ENCODE assay signal across 1 cellular context in genomic region chr21:42892582-42892930, GRCh38.
TF ChIP-seq lines count a peak whose summit lies in the region.

No MANE protein-coding gene starts in this region.

TF ChIP-seq in K562, 482 proteins besides CTCF, POLR2A, EP300 and RAD21 (continued from another document and continues in another):
- TF ChIP-seq AFF4 (CRISPR knock-in tag; IDR thresholded peaks at IDR 0.05) (no peak), FOXP1 (CRISPR knock-in tag; IDR thresholded peaks at IDR 0.05) (peak; percentile 57; the same call in 1 of the 2 replicates), RB1 (IDR thresholded peaks at IDR 0.05; ENCODE audit: low read depth) (no peak), E2F1 (CRISPR knock-in tag; IDR thresholded peaks at IDR 0.05) (peak; percentile 48; the same call in 1 of the 2 replicates), ZC3H8 (IDR thresholded peaks at IDR 0.05) (no peak), GATA2 (CRISPR knock-in tag; IDR thresholded peaks at IDR 0.05) (no peak), ZNF77 (CRISPR knock-in tag; IDR thresholded peaks at IDR 0.05) (no peak), ZNF766 (CRISPR knock-in tag; conservative IDR thresholded peaks at IDR 0.05) (no peak), ELK3 (CRISPR knock-in tag; IDR thresholded peaks at IDR 0.05) (no peak), ZNF212 (CRISPR knock-in tag; IDR thresholded peaks at IDR 0.05) (no peak), KLF16 (IDR thresholded peaks at IDR 0.05) (no peak), IFI16 (CRISPR knock-in tag; IDR thresholded peaks at IDR 0.05) (no peak), ZBTB33 (CRISPR knock-in tag; IDR thresholded peaks at IDR 0.05) (no peak), ZNF740 (CRISPR knock-in tag; IDR thresholded peaks at IDR 0.05) (no peak), ZNF740 (tag; IDR thresholded peaks at IDR 0.05) (no peak), TARDBP (IDR thresholded peaks at IDR 0.05) (peak; percentile 22; the same call in 1 of the 2 replicates), ZNF592 (IDR thresholded peaks at IDR 0.05) (peak; percentile 66), TFAP4 (CRISPR knock-in tag; IDR thresholded peaks at IDR 0.05; ENCODE audit: borderline replicate concordance) (no peak), ZNF23 (CRISPR knock-in tag; IDR thresholded peaks at IDR 0.05) (no peak), ZNF717 (CRISPR knock-in tag; IDR thresholded peaks at IDR 0.05) (no peak), TRIM25 (IDR thresholded peaks at IDR 0.05; ENCODE audit: borderline replicate concordance) (0 out of 2 replicates have a peak, but pooled peaks have one; percentile 23), IRF1 (CRISPR knock-in tag; IDR thresholded peaks at IDR 0.05; ENCODE audit: borderline replicate concordance) (no peak; the same call in 1 of the 2 replicates), SIRT6 (IDR thresholded peaks at IDR 0.05; ENCODE audit: low read depth, low read length) (no peak), ID3 (CRISPR knock-in tag; IDR thresholded peaks at IDR 0.05) (no peak), ID3 (tag; IDR thresholded peaks at IDR 0.05) (peak; percentile 24; the same call in 1 of the 2 replicates), ZNF224 (CRISPR knock-in tag; IDR thresholded peaks at IDR 0.05) (peak; percentile 23; the same call in 1 of the 2 replicates), PHTF2 (CRISPR knock-in tag; IDR thresholded peaks at IDR 0.05) (no peak), NRF1 (conservative IDR thresholded peaks at IDR 0.05 in 1 of 2, IDR thresholded peaks at IDR 0.05 in 1 of 2) (no peak), POLR2B (IDR thresholded peaks at IDR 0.05; ENCODE audit: low read depth, partially characterized antibody) (no peak), ZNF76 (CRISPR knock-in tag; IDR thresholded peaks at IDR 0.05; ENCODE audit: borderline replicate concordance) (0 out of 2 replicates have a peak, but pooled peaks have one; percentile 64), ARID2 (IDR thresholded peaks at IDR 0.05) (peak; percentile 60), ETS1 (conservative IDR thresholded peaks at IDR 0.05; ENCODE audit: control insufficient read depth, low read depth, low read length) (no peak), BCLAF1 (IDR thresholded peaks at IDR 0.05; ENCODE audit: borderline replicate concordance in 1 of 2, control insufficient read depth in 1 of 2, low read depth in 2 of 2, low read length in 1 of 2) (no peak), GATAD2A (IDR thresholded peaks at IDR 0.05) (no peak), FOXJ2 (tag; IDR thresholded peaks at IDR 0.05) (no peak), CHD2 (IDR thresholded peaks at IDR 0.05; ENCODE audit: low read depth, low read length) (no peak), MCM7 (IDR thresholded peaks at IDR 0.05) (no peak)
